ENCODE assay signal across 18 cellular contexts in genomic region chr9:37100750-37101149, GRCh38.
"Had no signal": no experiment of that assay in that cellular context is flagged by ENCODE, and none has a peak within 500 bp of the region (broad histone marks: within the 10 kb centered on the region; RNA-seq: fewer than 3 reads in every experiment).

No MANE protein-coding gene starts in this region.

- H3K4me2 ChIP-seq: hepatocyte, neural progenitor cell had no signal

- H3K4me3 ChIP-seq: body of pancreas, gastrocnemius medialis, hepatocyte, neural progenitor cell, ovary, sigmoid colon, suprapubic skin, upper lobe of left lung had no signal

- H3K27ac ChIP-seq: body of pancreas, gastrocnemius medialis, hepatocyte, neural progenitor cell, ovary, sigmoid colon, suprapubic skin, upper lobe of left lung had no signal

- H3K9me3 Mint-ChIP-seq: activated CD4-positive, alpha-beta memory T cell treated with anti-CD3 and anti-CD28 coated beads for 36 hours; activated naive CD4-positive, alpha-beta T cell treated with anti-CD3 and anti-CD28 coated beads, Interleukin-2, amount 50 U/mL, for 72 hours; activated T-cell treated with anti-CD3 and anti-CD28 coated beads, Interleukin-2, amount 50 U/mL, for 4 hours; central memory CD8-positive, alpha-beta T cell; neural progenitor cell had no signal

- H3K27ac Mint-ChIP-seq: activated CD4-positive, alpha-beta memory T cell treated with anti-CD3 and anti-CD28 coated beads for 36 hours; activated naive CD4-positive, alpha-beta T cell treated with anti-CD3 and anti-CD28 coated beads, Interleukin-2, amount 50 U/mL, for 72 hours had no signal

- H3K4me1 ChIP-seq: body of pancreas, gastrocnemius medialis, neural progenitor cell, sigmoid colon, suprapubic skin, upper lobe of left lung had no signal

- H2AFZ ChIP-seq: hepatocyte, neural progenitor cell had no signal

- H3K79me2 ChIP-seq: hepatocyte had no signal

- H3K36me3 ChIP-seq: gastrocnemius medialis, neural progenitor cell, ovary, sigmoid colon, suprapubic skin, upper lobe of left lung had no signal

- ATAC-seq: activated naive CD4-positive, alpha-beta T cell treated with anti-CD3 and anti-CD28 coated beads, Interleukin-2, amount 50 U/mL, for 72 hours; activated T-cell treated with anti-CD3 and anti-CD28 coated beads, Interleukin-2, amount 50 U/mL, for 4 hours; body of pancreas; gastrocnemius medialis; stimulated activated naive CD8-positive, alpha-beta T cell treated with anti-CD3 and anti-CD28 coated beads, Interleukin-15, Interleukin-2, amounts not matched to agents 100 U/mL and 50 U/mL, for 24 hours had no signal

- H3K36me3 Mint-ChIP-seq: activated CD4-positive, alpha-beta memory T cell treated with anti-CD3 and anti-CD28 coated beads for 36 hours; activated naive CD4-positive, alpha-beta T cell treated with anti-CD3 and anti-CD28 coated beads, Interleukin-2, amount 50 U/mL, for 72 hours; neural progenitor cell had no signal

- H3K9me3 ChIP-seq: body of pancreas, gastrocnemius medialis, ovary, sigmoid colon, suprapubic skin, upper lobe of left lung had no signal

- DNase-seq: activated CD4-positive, alpha-beta memory T cell treated with anti-CD3 and anti-CD28 coated beads for 36 hours; activated CD4-positive, alpha-beta T cell treated with anti-CD3 and anti-CD28 coated beads for 1 hour; activated effector memory CD4-positive, alpha-beta T cell treated with anti-CD3 and anti-CD28 coated beads, Interleukin-2, amount 50 U/mL, for 16 hours; activated T-cell treated with anti-CD3 and anti-CD28 coated beads, Interleukin-2, amount 50 U/mL, for 4 hours; amniotic stem cell; body of pancreas; cortex of kidney; effector CD8-positive, alpha-beta T cell; gastrocnemius medialis; ovary; sigmoid colon; stimulated activated naive CD8-positive, alpha-beta T cell treated with anti-CD3 and anti-CD28 coated beads, Interleukin-15, Interleukin-2, amounts not matched to agents 100 U/mL and 50 U/mL, for 24 hours; upper lobe of left lung had no signal

- H3K27me3 Mint-ChIP-seq: activated CD4-positive, alpha-beta memory T cell treated with anti-CD3 and anti-CD28 coated beads for 36 hours had no signal

- H3K9ac ChIP-seq: neural progenitor cell had no signal

- H3K4me3 Mint-ChIP-seq: activated CD4-positive, alpha-beta memory T cell treated with anti-CD3 and anti-CD28 coated beads for 36 hours; activated T-cell treated with anti-CD3 and anti-CD28 coated beads, Interleukin-2, amount 50 U/mL, for 4 hours; central memory CD8-positive, alpha-beta T cell; neural progenitor cell had no signal

- H3K27me3 ChIP-seq: body of pancreas, hepatocyte, neural progenitor cell, ovary, upper lobe of left lung had no signal

- H3K4me1 Mint-ChIP-seq: central memory CD8-positive, alpha-beta T cell had no signal
